In genomic region chr20:49318430-49319203, GRCh38 we compare ENCODE assay signal across 1 cellular context.
TF ChIP-seq lines count a peak whose summit lies in the region.

No MANE protein-coding gene starts in this region.

TF ChIP-seq in HepG2, 621 proteins besides CTCF, POLR2A, EP300 and RAD21 (continued from another document):
- no peak for TF ChIP-seq TFDP1 (CRISPR knock-in tag; IDR thresholded peaks at IDR 0.05; ENCODE audit: borderline replicate concordance)
- 0 out of 2 replicates have a peak, but pooled peaks have one; percentile 39 for TF ChIP-seq EED (CRISPR knock-in tag; IDR thresholded peaks at IDR 0.05)
- TF ChIP-seq FOXP1 (IDR thresholded peaks at IDR 0.05), result no peak
- TF ChIP-seq FOXP1 (CRISPR knock-in tag; IDR thresholded peaks at IDR 0.05), result no peak
- no peak for TF ChIP-seq ZNF704 (CRISPR knock-in tag; IDR thresholded peaks at IDR 0.05; ENCODE audit: borderline replicate concordance)
- TF ChIP-seq ZNF761 (CRISPR knock-in tag; conservative IDR thresholded peaks at IDR 0.05), result no peak
- TF ChIP-seq KLF11 (CRISPR knock-in tag; IDR thresholded peaks at IDR 0.05), result no peak
- no peak for TF ChIP-seq ZNF292 (CRISPR knock-in tag; IDR thresholded peaks at IDR 0.05; ENCODE audit: borderline replicate concordance, low read depth)
- no peak for TF ChIP-seq SP5 (CRISPR knock-in tag; IDR thresholded peaks at IDR 0.05; ENCODE audit: borderline replicate concordance, low read depth)
- TF ChIP-seq KDM2A (CRISPR knock-in tag; IDR thresholded peaks at IDR 0.05; ENCODE audit: borderline replicate concordance, low read depth), result no peak
- no peak for TF ChIP-seq BATF2 (CRISPR knock-in tag; IDR thresholded peaks at IDR 0.05)
- TF ChIP-seq SIX1 (CRISPR knock-in tag; IDR thresholded peaks at IDR 0.05; ENCODE audit: borderline replicate concordance), result no peak
- no peak for TF ChIP-seq TMF1 (CRISPR knock-in tag; IDR thresholded peaks at IDR 0.05; ENCODE audit: low read depth)
- no peak for TF ChIP-seq ZGPAT (CRISPR knock-in tag; IDR thresholded peaks at IDR 0.05)
- no peak for TF ChIP-seq ATF4 (CRISPR knock-in tag; IDR thresholded peaks at IDR 0.05)
- TF ChIP-seq KMT2A (CRISPR knock-in tag; IDR thresholded peaks at IDR 0.05), result no peak
- TF ChIP-seq THAP9 (CRISPR knock-in tag; IDR thresholded peaks at IDR 0.05; ENCODE audit: borderline replicate concordance), result no peak
- TF ChIP-seq HDAC2 (CRISPR knock-in tag; IDR thresholded peaks at IDR 0.05), result no peak
- TF ChIP-seq ZNF282 (IDR thresholded peaks at IDR 0.05; ENCODE audit: partially characterized antibody), result no peak
- TF ChIP-seq ZNF329 (CRISPR knock-in tag; IDR thresholded peaks at IDR 0.05; ENCODE audit: low read depth), result no peak
- no peak for TF ChIP-seq TEAD2 (CRISPR knock-in tag; IDR thresholded peaks at IDR 0.05)
- peak; percentile 99 for TF ChIP-seq EZH2 (conservative IDR thresholded peaks at IDR 0.05; ENCODE audit: low read depth, low read length)
- TF ChIP-seq NR1H2 (CRISPR knock-in tag; IDR thresholded peaks at IDR 0.05; ENCODE audit: borderline replicate concordance, low read depth), result no peak
- TF ChIP-seq ZFP82 (CRISPR knock-in tag; IDR thresholded peaks at IDR 0.05; ENCODE audit: borderline replicate concordance), result no peak
- TF ChIP-seq SMAD3 (CRISPR knock-in tag; IDR thresholded peaks at IDR 0.05), result no peak
- TF ChIP-seq TOPORS (CRISPR knock-in tag; IDR thresholded peaks at IDR 0.05), result no peak
- TF ChIP-seq REL (CRISPR knock-in tag; conservative IDR thresholded peaks at IDR 0.05), result no peak
- no peak for TF ChIP-seq CHCHD3 (CRISPR knock-in tag; IDR thresholded peaks at IDR 0.05)
- TF ChIP-seq ZNF18 (CRISPR knock-in tag; IDR thresholded peaks at IDR 0.05; ENCODE audit: insufficient replicate concordance), result no peak
- no peak for TF ChIP-seq ZNF768 (CRISPR knock-in tag; IDR thresholded peaks at IDR 0.05)
- no peak for TF ChIP-seq ZSCAN20 (CRISPR knock-in tag; IDR thresholded peaks at IDR 0.05; ENCODE audit: borderline replicate concordance)
- no peak for TF ChIP-seq REST (IDR thresholded peaks at IDR 0.05; ENCODE audit: borderline replicate concordance in 1 of 2, low read depth in 1 of 2, low read length in 2 of 2)
- TF ChIP-seq ZNF687 (CRISPR knock-in tag; IDR thresholded peaks at IDR 0.05), result peak; percentile 33; the same call in 1 of the 2 replicates
